ENCODE assay signal across 34 cellular contexts in the genomic region with DNA sequence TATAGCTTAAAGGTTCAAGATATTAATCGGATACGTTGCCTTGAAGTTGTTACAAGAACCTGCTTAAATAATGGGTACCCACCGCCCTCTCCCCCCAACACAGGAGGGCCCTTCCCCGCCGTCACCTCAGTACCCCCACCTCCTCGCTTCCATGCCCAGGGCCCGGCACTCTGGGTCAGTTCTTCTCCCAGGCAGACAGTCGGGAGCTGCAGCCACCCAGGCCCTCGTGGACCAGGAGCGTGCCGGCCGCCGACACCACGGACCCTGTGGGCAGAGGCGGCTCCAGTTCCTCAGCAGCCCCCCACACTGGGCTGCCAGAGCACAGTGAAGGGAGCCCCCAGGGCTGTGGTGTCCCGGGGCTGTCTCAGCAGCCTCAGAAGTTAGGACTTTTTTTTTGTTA.
"Had no signal": no experiment of that assay in that cellular context is flagged by ENCODE, and none has a peak within 500 bp of the region (broad histone marks: within the 10 kb centered on the region; RNA-seq: fewer than 3 reads in every experiment).

No MANE protein-coding gene starts in this region.

- H3K4me3 ChIP-seq: adrenal gland, ascending aorta, cardiac muscle cell had no signal

- H3K27ac ChIP-seq: adrenal gland, ascending aorta, cardiac muscle cell, VCaP had no signal

- H3K4me1 ChIP-seq: adrenal gland, ascending aorta had no signal

- H3K36me3 Mint-ChIP-seq: activated naive CD4-positive, alpha-beta T cell treated with anti-CD3 and anti-CD28 coated beads, Interleukin-2, amount 50 U/mL, for 72 hours had no signal

- H3K4me1 Mint-ChIP-seq: activated T-helper 17 cell treated with anti-CD3 and anti-CD28 coated beads, Interleukin-2, amount 50 U/mL, for 72 hours; brain had no signal

- DNase-seq: activated B cell treated with CpG ODN at 0.5 μM for 24 hours; activated CD4-positive, alpha-beta memory T cell treated with anti-CD3 and anti-CD28 coated beads for 36 hours; activated CD4-positive, alpha-beta T cell treated with anti-CD3 and anti-CD28 coated beads for 4 hours; activated CD4-positive, alpha-beta T cell treated with anti-CD3 and anti-CD28 coated beads, Interleukin-2, amount 10 ng/mL, durations not matched to agents 24 days and 14 days; activated CD4-positive, alpha-beta T cell treated with anti-CD3 and anti-CD28 coated beads, Interleukin-2, amount 50 U/mL, for 1 hour; activated CD4-positive, alpha-beta T cell treated with anti-CD3 and anti-CD28 coated beads, Interleukin-2, amount 50 U/mL, for 4 hours; activated CD4-positive, CD25-positive, alpha-beta regulatory T cell treated with anti-CD3 and anti-CD28 coated beads, Interleukin-2, amount 50 U/mL, for 72 hours; activated CD8-positive, alpha-beta memory T cell treated with anti-CD3 and anti-CD28 coated beads, Interleukin-2, amount 50 U/mL, for 4 hours; activated CD8-positive, alpha-beta T cell treated with anti-CD3 and anti-CD28 coated beads for 36 hours; activated effector memory CD4-positive, alpha-beta T cell treated with anti-CD3 and anti-CD28 coated beads, Interleukin-2, amount 50 U/mL, for 16 hours; activated gamma-delta T cell treated with Interleukin-2 at 50 U/mL for 16 hours; activated naive CD4-positive, alpha-beta T cell; activated naive CD4-positive, alpha-beta T cell treated with anti-CD3 and anti-CD28 coated beads for 36 hours; activated naive CD4-positive, alpha-beta T cell treated with anti-CD3 and anti-CD28 coated beads, Interleukin-2, amount 50 U/mL, for 16 hours; activated naive CD8-positive, alpha-beta T cell treated with anti-CD3 and anti-CD28 coated beads for 36 hours; activated T-cell treated with anti-CD3 and anti-CD28 coated beads for 4 hours; activated T-cell treated with anti-CD3 and anti-CD28 coated beads, Interleukin-2, amount 50 U/mL, for 1 hour; activated T-cell treated with anti-CD3 and anti-CD28 coated beads, Interleukin-2, amount 50 U/mL, for 4 hours; activated T-cell treated with anti-CD3 and anti-CD28 coated beads, Interleukin-2, amount 50 U/mL, for 72 hours; adrenal gland; amniotic stem cell; cerebellar nuclear complex; T-cell; T-helper 2 cell; T-helper 9 cell had no signal

- ATAC-seq: activated CD8-positive, alpha-beta T cell treated with anti-CD3 and anti-CD28 coated beads for 36 hours; activated naive CD4-positive, alpha-beta T cell treated with anti-CD3 and anti-CD28 coated beads, Interleukin-2, amount 50 U/mL, for 72 hours; activated T-cell treated with anti-CD3 and anti-CD28 coated beads, Interleukin-2, amount 50 U/mL, for 4 hours; activated T-cell treated with anti-CD3 and anti-CD28 coated beads, Interleukin-2, amount 50 U/mL, for 72 hours; activated T-helper 17 cell treated with anti-CD3 and anti-CD28 coated beads, Interleukin-2, amount 50 U/mL, for 72 hours; T-cell had no signal

- H3K4me3 Mint-ChIP-seq: activated B cell treated with CpG ODN at 0.5 μM for 24 hours; activated CD4-positive, alpha-beta memory T cell treated with anti-CD3 and anti-CD28 coated beads for 36 hours; activated CD4-positive, alpha-beta T cell treated with anti-CD3 and anti-CD28 coated beads, Interleukin-2, amount 10 ng/mL, durations not matched to agents 24 days and 14 days; activated CD8-positive, alpha-beta T cell treated with anti-CD3 and anti-CD28 coated beads for 36 hours; activated naive CD4-positive, alpha-beta T cell treated with anti-CD3 and anti-CD28 coated beads for 36 hours; activated naive CD8-positive, alpha-beta T cell treated with anti-CD3 and anti-CD28 coated beads for 36 hours; activated T-cell treated with anti-CD3 and anti-CD28 coated beads, Interleukin-2, amount 50 U/mL, for 4 hours; activated T-cell treated with anti-CD3 and anti-CD28 coated beads, Interleukin-2, amount 50 U/mL, for 72 hours; activated T-helper 1 cell treated with anti-CD3 and anti-CD28 coated beads, Interleukin-12 subunit alpha, Interleukin-12 subunit beta, Interleukin-2, Interleukin-4 antibody, amounts not matched to agents 30 ng/mL and 10 ng/mL and 1 ng/mL, durations not matched to agents 14 hours and 24 hours and 36 hours; activated T-helper 17 cell treated with anti-CD3 and anti-CD28 coated beads, Interleukin-2, amount 50 U/mL, for 72 hours; brain; central memory CD8-positive, alpha-beta T cell; T-cell; T-helper 2 cell treated with Interferon-gamma antibody and Interleukin-4, amounts not matched to agents 5 μg/mL and 100 μg/mL, for 36 hours had no signal

- H3K9me3 ChIP-seq: adrenal gland, ascending aorta had no signal

- H3K27me3 ChIP-seq: adrenal gland, ascending aorta, cardiac muscle cell had no signal

- H3K36me3 ChIP-seq: cardiac muscle cell had no signal

- H3K27ac Mint-ChIP-seq: activated B cell treated with CpG ODN at 0.5 μM for 24 hours; activated CD4-positive, alpha-beta memory T cell treated with anti-CD3 and anti-CD28 coated beads for 36 hours; activated CD4-positive, alpha-beta T cell treated with anti-CD3 and anti-CD28 coated beads, Interleukin-2, amount 10 ng/mL, durations not matched to agents 24 days and 14 days; activated CD8-positive, alpha-beta T cell treated with anti-CD3 and anti-CD28 coated beads for 36 hours; activated naive CD4-positive, alpha-beta T cell treated with anti-CD3 and anti-CD28 coated beads for 36 hours; activated naive CD8-positive, alpha-beta T cell treated with anti-CD3 and anti-CD28 coated beads for 36 hours; activated T-cell treated with anti-CD3 and anti-CD28 coated beads, Interleukin-2, amount 50 U/mL, for 72 hours; activated T-helper 1 cell treated with anti-CD3 and anti-CD28 coated beads, Interleukin-12 subunit alpha, Interleukin-12 subunit beta, Interleukin-2, Interleukin-4 antibody, amounts not matched to agents 30 ng/mL and 10 ng/mL and 1 ng/mL, durations not matched to agents 14 hours and 24 hours and 36 hours; activated T-helper 17 cell treated with anti-CD3 and anti-CD28 coated beads, Interleukin-2, amount 50 U/mL, for 72 hours; T-cell had no signal

- H3K27me3 Mint-ChIP-seq: activated B cell treated with CpG ODN at 0.5 μM for 24 hours; activated CD4-positive, alpha-beta memory T cell treated with anti-CD3 and anti-CD28 coated beads for 36 hours; activated CD4-positive, alpha-beta T cell treated with anti-CD3 and anti-CD28 coated beads, Interleukin-2, amount 10 ng/mL, durations not matched to agents 24 days and 14 days; activated CD8-positive, alpha-beta T cell treated with anti-CD3 and anti-CD28 coated beads for 36 hours; activated naive CD8-positive, alpha-beta T cell treated with anti-CD3 and anti-CD28 coated beads for 36 hours; activated T-helper 17 cell treated with anti-CD3 and anti-CD28 coated beads, Interleukin-2, amount 50 U/mL, for 72 hours; central memory CD8-positive, alpha-beta T cell; T-cell had no signal
